21 cellular contexts compared by ENCODE assay signal in genomic region chr2:202756598-202756997, GRCh38.
"Had no signal": no experiment of that assay in that cellular context is flagged by ENCODE, and none has a peak within 500 bp of the region (broad histone marks: within the 10 kb centered on the region; RNA-seq: fewer than 3 reads in every experiment).

No MANE protein-coding gene starts in this region.

- DNase-seq: activated CD4-positive, alpha-beta T cell treated with anti-CD3 and anti-CD28 coated beads for 48 hours; activated CD4-positive, alpha-beta T cell treated with anti-CD3 and anti-CD28 coated beads, Interleukin-2, amount 50 U/mL, for 4 hours; activated CD4-positive, CD25-positive, alpha-beta regulatory T cell treated with anti-CD3 and anti-CD28 coated beads, Interleukin-2, amount 50 U/mL, for 72 hours; activated naive CD8-positive, alpha-beta T cell treated with anti-CD3 and anti-CD28 coated beads, Interleukin-2, amount 10 ng/mL, durations not matched to agents 7 days and 5 days; activated T-cell treated with anti-CD3 and anti-CD28 coated beads for 4 hours; aorta; caudate nucleus; MM.1S; NCI-H1105; NCI-H1436; NCI-H1694 treated with DMSO at 0.1 percent for 48 hours; NCI-H2029 treated with DMSO at 0.1 percent for 48 hours; NCI-H446; NCI-H524; SHP77; SW 1271 had no signal

- H3K27ac Mint-ChIP-seq: activated naive CD8-positive, alpha-beta T cell treated with anti-CD3 and anti-CD28 coated beads, Interleukin-2, amount 10 ng/mL, durations not matched to agents 7 days and 5 days; T-helper 1 cell treated with Interleukin-12 subunit alpha and Interleukin-12 subunit beta and Interleukin-4 antibody, amounts not matched to agents 30 μg/mL and 1 μg/mL, for 36 hours; WTC11 had no signal

- H3K4me3 ChIP-seq: breast epithelium, SJSA1 had no signal

- H3K27ac ChIP-seq: breast epithelium, SJSA1 had no signal

- H3K4me1 ChIP-seq: breast epithelium, SJSA1 had no signal

- H3K27me3 Mint-ChIP-seq: activated naive CD8-positive, alpha-beta T cell treated with anti-CD3 and anti-CD28 coated beads, Interleukin-2, amount 10 ng/mL, durations not matched to agents 7 days and 5 days had no signal

- ATAC-seq: SK-N-SH treated with all-trans-retinoic acid at 6 μM for 48 hours, WTC11 had no signal

- H3K36me3 ChIP-seq: breast epithelium, SJSA1 had no signal

- H3K9me3 ChIP-seq: breast epithelium, SJSA1 had no signal

- H3K4me1 Mint-ChIP-seq: WTC11 had no signal

- H3K4me3 Mint-ChIP-seq: activated naive CD8-positive, alpha-beta T cell treated with anti-CD3 and anti-CD28 coated beads, Interleukin-2, amount 10 ng/mL, durations not matched to agents 7 days and 5 days; T-helper 1 cell treated with Interleukin-12 subunit alpha and Interleukin-12 subunit beta and Interleukin-4 antibody, amounts not matched to agents 30 μg/mL and 1 μg/mL, for 36 hours; WTC11 had no signal
